ENCODE assay signal across 21 cellular contexts in the genomic region with DNA sequence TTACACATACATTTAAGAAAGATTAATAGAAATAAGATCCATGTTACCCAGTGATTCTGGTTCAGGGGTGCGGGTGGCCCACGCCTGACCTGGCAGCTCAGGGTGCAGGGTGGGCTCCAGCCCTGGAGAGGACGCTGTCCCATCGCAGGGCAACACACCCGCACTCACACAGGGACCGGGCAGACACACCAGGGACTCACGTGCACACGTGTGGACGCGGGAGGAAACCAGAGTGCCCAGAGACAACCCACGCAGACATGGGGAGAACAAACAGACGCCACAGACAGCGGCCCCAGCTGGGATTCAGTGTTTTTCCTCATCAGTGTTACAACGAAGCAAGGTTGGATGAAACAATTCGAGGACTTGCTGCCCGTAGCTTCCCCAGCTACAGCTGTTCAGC. TPM values are rescaled to one million over a fixed set of nuclear protein-coding genes. Genes with fewer than 3 reads are reported as not detected.
A peak's percentile ranks its signal among the peaks of the same experiment; 100 is the strongest.
DNase-seq lines count a peak whose midpoint lies in the region; ATAC-seq and TF ChIP-seq lines count a peak whose summit lies in the region.
"Had no signal": no experiment of that assay in that cellular context is flagged by ENCODE, and none has a peak within 500 bp of the region (broad histone marks: within the 10 kb centered on the region; RNA-seq: fewer than 3 reads in every experiment).

No MANE protein-coding gene starts in this region.

- peaks cover 13 to 17% of the 10 kb centered on the region in 2 experiments for H3K4me1 Mint-ChIP-seq in H9

- no peak overlapping the region for H3K56ac ChIP-seq in H9 (ENCODE audit: insufficient read length, low read depth, low read length)

- no peak overlapping the region for H4K5ac ChIP-seq in H9 (ENCODE audit: insufficient read length, low read depth, low read length)

- in situ Hi-C loops in gastrocnemius medialis (cut with MboI; ENCODE audit: low sequenced_read_pairs in 4 of 4) = loop anchor here in 1 of 4 donors (5.0 kb wide), 1 partner anchor 227 kb away; no protein-coding TSS in a partner anchor

- H2AK5ac ChIP-seq in H9 (ENCODE audit: insufficient read length, low read length) = no peak overlapping the region

- peaks cover 14 to 89% (median 61%) of the 10 kb centered on the region in 10 experiments for H3K4me1 ChIP-seq in BLaER1 treated with 17β-estradiol and CSF1 and Interleukin-3, amounts not matched to agents 10 nM and 100 nM
- no peaks in the 10 kb centered on the region for H3K4me1 ChIP-seq in H9 (ENCODE audit: insufficient read depth, low read length)
- peaks cover 11% of the 10 kb centered on the region for H3K4me1 ChIP-seq in osteoblast (ENCODE audit: insufficient read depth, low read length)
- H3K4me1 ChIP-seq in gastrocnemius medialis = no peaks in the 10 kb centered on the region

- no peaks in the 10 kb centered on the region for H3K79me1 ChIP-seq in H9 (ENCODE audit: insufficient read depth, low read depth, low read length, poor library complexity, severe bottlenecking)

- H3K23ac ChIP-seq in H9 (ENCODE audit: insufficient read length, low read depth, low read length) = no peak overlapping the region

- H3K27me3 Mint-ChIP-seq in H9 (ENCODE audit: low read depth) = peaks cover 21% of the 10 kb centered on the region
- H3K27me3 Mint-ChIP-seq: B cell had no signal

- TF ChIP-seq CTCF in H9 (conservative IDR thresholded peaks at IDR 0.05) (no peak), dorsolateral prefrontal cortex (IDR thresholded peaks at IDR 0.05 in 54 of 56, conservative IDR thresholded peaks at IDR 0.05 in 2 of 56; ENCODE audit: low read depth in 1 of 56, partially characterized antibody in 56 of 56) (no peak), osteoblast (IDR thresholded peaks at IDR 0.05; ENCODE audit: extremely low read depth, low read depth, low read length) (no peak), gastrocnemius medialis (IDR thresholded peaks at IDR 0.05 in 4 of 5, conservative IDR thresholded peaks at IDR 0.05 in 1 of 5) (no peak)

- peak overlapping the region in 7 of 11 experiments; percentile 2 to 51 (median 39); a peak in 10 of 22 replicates for H3K4me2 ChIP-seq in BLaER1 treated with 17β-estradiol and CSF1 and Interleukin-3, amounts not matched to agents 10 nM and 100 nM
- H3K4me2 ChIP-seq in H9 (ENCODE audit: insufficient read depth, insufficient read length, low read length) = no peak overlapping the region
- H3K4me2 ChIP-seq in osteoblast (ENCODE audit: insufficient read depth, low read length) = no peak overlapping the region
- H3K4me2 ChIP-seq: A549 had no signal

- no peaks in the 10 kb centered on the region for H3K79me2 ChIP-seq in H9 (ENCODE audit: insufficient read depth, low read length)
- no peaks in the 10 kb centered on the region for H3K79me2 ChIP-seq in osteoblast (ENCODE audit: insufficient read depth, low read length)

- peaks cover 2% of the 10 kb centered on the region for H3K23me2 ChIP-seq in H9 (ENCODE audit: insufficient read length, low read depth, low read length, poor library complexity, severe bottlenecking)

- no peak overlapping the region for H3K27ac ChIP-seq in BLaER1 treated with 17β-estradiol and CSF1 and Interleukin-3, amounts not matched to agents 10 nM and 100 nM
- no peak overlapping the region for H3K27ac ChIP-seq in H9 (ENCODE audit: insufficient read length, low read depth, low read length)
- H3K27ac ChIP-seq in dorsolateral prefrontal cortex = peak overlapping the region in 34 of 59 donors; percentile 43 to 95 (median 82)
- H3K27ac ChIP-seq in osteoblast (ENCODE audit: low read depth, low read length) = no peak overlapping the region
- no peak overlapping the region for H3K27ac ChIP-seq in gastrocnemius medialis
- H3K27ac ChIP-seq: A549, SJCRH30 had no signal

- no peak overlapping the region for H2BK20ac ChIP-seq in H9 (ENCODE audit: low read depth, low read length, poor library complexity, severe bottlenecking)

- H3K36me3 ChIP-seq in BLaER1 treated with 17β-estradiol and CSF1 and Interleukin-3, amounts not matched to agents 10 nM and 100 nM = no peaks in the 10 kb centered on the region
- H3K36me3 ChIP-seq in osteoblast (ENCODE audit: insufficient read depth, low read length) = no peaks in the 10 kb centered on the region
- H3K36me3 ChIP-seq in gastrocnemius medialis = no peaks in the 10 kb centered on the region
- H3K36me3 ChIP-seq: SJCRH30 had no signal

- peaks cover 0 to 7% (median 0%) of the 10 kb centered on the region in 11 experiments; a peak in 1 of 22 replicates for H4K20me1 ChIP-seq in BLaER1 treated with 17β-estradiol and CSF1 and Interleukin-3, amounts not matched to agents 10 nM and 100 nM
- H4K20me1 ChIP-seq in H9 (ENCODE audit: control insufficient read depth, insufficient read depth, insufficient read length) (no peaks in the 10 kb centered on the region), osteoblast (ENCODE audit: insufficient read depth, low read length) (no peaks in the 10 kb centered on the region)

- no peak overlapping the region for H3T11ph ChIP-seq in H9 (ENCODE audit: low read length)

- no peak for ATAC-seq in gastrocnemius medialis
- ATAC-seq: HCT116 had no signal

- no peak overlapping the region for H4K91ac ChIP-seq in H9 (ENCODE audit: insufficient read length, low read depth, low read length)

- H3K4me3 ChIP-seq in BLaER1 treated with 17β-estradiol and CSF1 and Interleukin-3, amounts not matched to agents 10 nM and 100 nM = no peak overlapping the region
- no peak overlapping the region for H3K4me3 ChIP-seq in dorsolateral prefrontal cortex
- H3K4me3 ChIP-seq in osteoblast (ENCODE audit: insufficient read depth, low read length) = no peak overlapping the region
- no peak overlapping the region for H3K4me3 ChIP-seq in gastrocnemius medialis
- H3K4me3 ChIP-seq: A549, SJCRH30 had no signal

- no peak overlapping the region for H2BK120ac ChIP-seq in H9 (ENCODE audit: low read depth, low read length, poor library complexity, severe bottlenecking)

- no peaks in the 10 kb centered on the region for H3K36me3 Mint-ChIP-seq in H9 (ENCODE audit: insufficient read depth in 1 of 3, low read depth in 3 of 3)

- no peak overlapping the region for H2AFZ ChIP-seq in H9 (ENCODE audit: low read length)
- no peak overlapping the region for H2AFZ ChIP-seq in osteoblast (ENCODE audit: low read length)

- no peak overlapping the region for H3K4me3 Mint-ChIP-seq in H9
- H3K4me3 Mint-ChIP-seq: B cell had no signal

- H3K9me3 ChIP-seq in BLaER1 treated with 17β-estradiol and CSF1 and Interleukin-3, amounts not matched to agents 10 nM and 100 nM (replicated peaks in 1 of 11) = no peaks in the 10 kb centered on the region; a peak in 1 of 22 replicates
- H3K9me3 ChIP-seq in H9 (ENCODE audit: control insufficient read depth, low read depth, low read length) (no peaks in the 10 kb centered on the region), osteoblast (ENCODE audit: low read depth, low read length) (no peaks in the 10 kb centered on the region), gastrocnemius medialis (no peaks in the 10 kb centered on the region)
- H3K9me3 ChIP-seq: A549, SJCRH30 had no signal

- intact Hi-C loops in dorsolateral prefrontal cortex (cut with DNase I) (no loop called here), gastrocnemius medialis (cut with DNase I; ENCODE audit: low total_unique reads) (no loop called here)

- peaks cover 0 to 6% (median 0%) of the 10 kb centered on the region in 11 experiments; a peak in 1 of 22 replicates for H3K27me3 ChIP-seq in BLaER1 treated with 17β-estradiol and CSF1 and Interleukin-3, amounts not matched to agents 10 nM and 100 nM
- H3K27me3 ChIP-seq in H9 (ENCODE audit: insufficient read depth, low read length) (no peaks in the 10 kb centered on the region), dorsolateral prefrontal cortex (no peaks in the 10 kb centered on the region), osteoblast (ENCODE audit: insufficient read depth, low read length) (no peaks in the 10 kb centered on the region), gastrocnemius medialis (no peaks in the 10 kb centered on the region)
- H3K27me3 ChIP-seq: SJCRH30 had no signal

- H3K9me3 Mint-ChIP-seq in H9 = peaks cover 0 to 2% of the 10 kb centered on the region in 2 experiments; a peak in 1 of 5 replicates

- no peak overlapping the region for H3K18ac ChIP-seq in H9 (ENCODE audit: insufficient read length, low read depth, low read length)

- TF ChIP-seq POLR2A in gastrocnemius medialis (IDR thresholded peaks at IDR 0.05) = no peak

- no peak overlapping the region for H2BK15ac ChIP-seq in H9 (ENCODE audit: low read depth, low read length)

- no peak overlapping the region for H3K9ac ChIP-seq in BLaER1 treated with 17β-estradiol and CSF1 and Interleukin-3, amounts not matched to agents 10 nM and 100 nM
- H3K9ac ChIP-seq in H9 (ENCODE audit: extremely low read depth, insufficient read length, low read length) = no peak overlapping the region

- no peak overlapping the region for H4K8ac ChIP-seq in H9 (replicated peaks; ENCODE audit: insufficient read length, low read depth, low read length)

- no peak for DNase-seq in H9
- peak in 2 of 10 donors; percentile 66 to 69 for DNase-seq in dorsolateral prefrontal cortex
- peak; percentile 45 for DNase-seq in osteoblast (ENCODE audit: insufficient read length, low spot score, missing footprints)
- DNase-seq in activated CD8-positive, alpha-beta memory T cell treated with anti-CD3 and anti-CD28 coated beads for 24 hours = no peak
- DNase-seq in gastrocnemius medialis = no peak
- no peak for DNase-seq in NCI-H510A treated with DMSO at 0.1 percent for 48 hours (lab: John Stamatoyannopoulos, UW)
- DNase-seq: COR-L47, DMS79, IMR-90, Karpas-422, NCI-H1694, NCI-H2081, NCI-H2171, NCI-H526, OCI-M1, SJCRH30 had no signal

- no peak overlapping the region for H3K27ac Mint-ChIP-seq in H9
- H3K27ac Mint-ChIP-seq: B cell had no signal

- WGBS in H9 (ENCODE audit: extremely low coverage, insufficient read length, low lambda C conversion rate) = no CpG with 5 or more reads among the region's 16 CpGs

- H3K14ac ChIP-seq in H9 (ENCODE audit: insufficient read depth, low read length) = peak overlapping the region; percentile 10; the same call in 1 of the 2 replicates

- no peak overlapping the region for H2BK12ac ChIP-seq in H9 (ENCODE audit: insufficient read length, low read depth, low read length)

- no peak overlapping the region for H2BK5ac ChIP-seq in H9 (ENCODE audit: insufficient read length, low read length)

- no peak overlapping the region for H3K4ac ChIP-seq in H9 (ENCODE audit: low read depth, low read length)

RNA-seq across cellular contexts. Expression of a gene that starts 8.4 kb away (rescaled TPM):
- not detected in 2 replicates for total RNA-seq in H9 (2021)
- 1 to 10 TPM in 24 of 120 experiments, under 1 TPM in 32, not detected in 64; 0.28 to 3.5 (median 0.85) TPM for total RNA-seq in dorsolateral prefrontal cortex
- not detected in 2 replicates for total RNA-seq in osteoblast
- total RNA-seq in gastrocnemius medialis = not detected
- total RNA-seq: B cell, IMR-90, M059J, SJCRH30 had no signal

RNA-seq across cellular contexts. Expression of a gene that starts 53.8 kb away (rescaled TPM):
- total RNA-seq in H9 (2021) (not detected in 2 replicates), dorsolateral prefrontal cortex (1 to 10 TPM in 8 of 120 experiments, under 1 TPM in 23, not detected in 89; 0.26 to 2.3 (median 0.76) TPM), osteoblast (not detected in 2 replicates), gastrocnemius medialis (not detected)
- total RNA-seq: B cell, IMR-90, M059J, SJCRH30 had no signal

RNA-seq across cellular contexts. Expression of a gene that starts 54.7 kb away (rescaled TPM):
- total RNA-seq in H9 (2021) = 0.39 TPM in 1 of 2 replicates, not detected in the other
- total RNA-seq in dorsolateral prefrontal cortex = 1 to 10 TPM in 100 of 120 experiments, under 1 TPM in 15, not detected in 5; 0.49 to 9.5 (median 1.8) TPM
- under 0.01 and 0.36 TPM in 2 replicates for total RNA-seq in osteoblast
- under 1 TPM in 2 of 4 donors, not detected in 2; 0.29 to 0.36 TPM for total RNA-seq in gastrocnemius medialis
- total RNA-seq: B cell had no signal

Comparison
In these comparisons a context has a peak if more than half of its experiments do, and no peak if none do; other contexts are left out.
1. H3K27ac ChIP-seq: peak in dorsolateral prefrontal cortex (34 of 59); none in BLaER1 treated with 17β-estradiol and CSF1 and Interleukin-3, amounts not matched to agents 10 nM and 100 nM (0 of 11), H9 (single experiment), osteoblast (single experiment) and gastrocnemius medialis (0 of 4).
2. H3K4me2 ChIP-seq: peak in BLaER1 treated with 17β-estradiol and CSF1 and Interleukin-3, amounts not matched to agents 10 nM and 100 nM (7 of 11); none in H9 (single experiment) and osteoblast (single experiment).